ENCODE assay signal across 22 cellular contexts in the genomic region with DNA sequence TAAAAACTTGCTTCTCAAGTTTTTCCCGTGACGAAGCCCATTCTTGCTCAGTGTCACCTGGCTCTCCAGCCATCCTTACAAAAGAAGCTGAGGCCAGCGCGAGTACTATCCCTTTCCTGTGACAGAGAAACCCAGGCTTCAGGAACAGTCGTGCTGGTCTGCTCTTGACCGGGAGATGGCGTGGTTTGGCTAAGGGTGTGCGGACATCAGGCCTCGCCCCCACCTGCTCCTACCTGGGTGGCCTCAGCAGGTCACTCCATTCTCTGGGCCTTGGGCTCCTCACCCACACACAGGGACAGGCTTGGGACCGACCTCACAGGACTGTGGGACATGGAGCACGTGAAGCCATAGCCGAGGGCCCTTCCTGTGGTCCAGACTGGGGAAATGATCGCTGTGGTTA.
DNase-seq lines count a peak whose midpoint lies in the region; ATAC-seq, FAIRE-seq and TF ChIP-seq lines count a peak whose summit lies in the region.
"Had no signal": no experiment of that assay in that cellular context is flagged by ENCODE, and none has a peak within 500 bp of the region (broad histone marks: within the 10 kb centered on the region; RNA-seq: fewer than 3 reads in every experiment).

No MANE protein-coding gene starts in this region.

- DNase-seq in HCT116 (ENCODE audit: low read depth, low spot score): no peak
- DNase-seq in H1 (ENCODE audit: low read depth in 1 of 2, low spot score in 2 of 2): peak in 1 of 2 experiments; percentile 69
- DNase-seq in left lung: peak in 1 of 2 donors; percentile 59
- no peak for DNase-seq in activated CD4-positive, alpha-beta T cell treated with anti-CD3 and anti-CD28 coated beads, Interleukin-2, amount 10 ng/mL, durations not matched to agents 24 days and 14 days
- DNase-seq in ascending aorta (ENCODE audit: low spot score in 2 of 2): no peak
- DNase-seq in upper lobe of left lung: no peak
- DNase-seq: activated CD8-positive, alpha-beta T cell treated with anti-CD3 and anti-CD28 coated beads for 36 hours; activated naive CD4-positive, alpha-beta T cell treated with anti-CD3 and anti-CD28 coated beads for 36 hours; activated T-cell treated with anti-CD3 and anti-CD28 coated beads, Interleukin-2, amount 50 U/mL, for 24 hours; AML-193; Caco-2; effector memory CD8-positive, alpha-beta T cell; MM.1S; NCI-H1694; NCI-H774; PC-3 had no signal

- H2BK20ac ChIP-seq in H1 (ENCODE audit: low read length): no peak overlapping the region

- H4K20me1 ChIP-seq in HCT116 (ENCODE audit: insufficient read depth) (no peaks in the 10 kb centered on the region), H1 (replicated peaks in 1 of 2; ENCODE audit: control insufficient read depth in 1 of 2, insufficient read depth in 2 of 2, low read length in 2 of 2) (peaks cover 0 to 13% of the 10 kb centered on the region in 2 experiments)

- no peak overlapping the region for H3K4me3 Mint-ChIP-seq in activated CD4-positive, alpha-beta T cell treated with anti-CD3 and anti-CD28 coated beads, Interleukin-2, amount 10 ng/mL, durations not matched to agents 24 days and 14 days
- H3K4me3 Mint-ChIP-seq: activated CD8-positive, alpha-beta T cell treated with anti-CD3 and anti-CD28 coated beads for 36 hours; activated naive CD4-positive, alpha-beta T cell treated with anti-CD3 and anti-CD28 coated beads for 36 hours; activated T-cell treated with anti-CD3 and anti-CD28 coated beads, Interleukin-2, amount 50 U/mL, for 24 hours; effector memory CD8-positive, alpha-beta T cell; stimulated activated memory B cell treated with anti-CD40 and anti-IgM and Interleukin-4, amounts not matched to agents 10 μg/mL and 1 μg/mL and 100 μg/mL, for 72 hours had no signal

- peaks cover 0 to 6% of the 10 kb centered on the region in 2 experiments; a peak in 1 of 4 replicates for H3K4me1 ChIP-seq in HCT116 (ENCODE audit: control insufficient read depth in 1 of 2, insufficient read depth in 2 of 2, low read length in 2 of 2)
- H3K4me1 ChIP-seq in H1 (replicated peaks in 1 of 4; ENCODE audit: control insufficient read depth in 3 of 4, insufficient read depth in 4 of 4, low read length in 3 of 4): peaks cover 0 to 3% (median under 1%) of the 10 kb centered on the region in 4 experiments; a peak in 5 of 7 replicates
- H3K4me1 ChIP-seq in left lung: no peaks in the 10 kb centered on the region
- H3K4me1 ChIP-seq in skeletal muscle tissue (ENCODE audit: control insufficient read depth in 3 of 3, insufficient read depth in 3 of 3, low read length in 3 of 3): peaks cover 20 to 47% (median 39%) of the 10 kb centered on the region in 3 donors
- H3K4me1 ChIP-seq in ascending aorta: peaks cover 0 to 9% of the 10 kb centered on the region in 2 donors
- no peaks in the 10 kb centered on the region for H3K4me1 ChIP-seq in upper lobe of left lung
- H3K4me1 ChIP-seq: Caco-2 had no signal

- no peak for TF ChIP-seq CTCF in HCT116 (IDR thresholded peaks at IDR 0.05 in 2 of 3, conservative IDR thresholded peaks at IDR 0.05 in 1 of 3; ENCODE audit: borderline replicate concordance in 1 of 3, insufficient read depth in 1 of 3, low read depth in 2 of 3, low read length in 2 of 3)
- TF ChIP-seq CTCF in H1 (IDR thresholded peaks at IDR 0.05; ENCODE audit: control extremely low read depth in 1 of 3, insufficient read depth in 1 of 3, low read depth in 1 of 3, low read length in 3 of 3): peak; percentile 66 to 80 (median 71)
- TF ChIP-seq CTCF in left lung (IDR thresholded peaks at IDR 0.05): no peak
- no peak for TF ChIP-seq CTCF in ascending aorta (IDR thresholded peaks at IDR 0.05)
- no peak for TF ChIP-seq CTCF in upper lobe of left lung (IDR thresholded peaks at IDR 0.05)

- H3K4ac ChIP-seq in H1 (replicated peaks; ENCODE audit: insufficient read length, low read depth, low read length): no peak overlapping the region

- 0 out of 2 replicates have a peak overlapping the region, but pooled peaks have one; percentile 3 for H2BK5ac ChIP-seq in H1 (ENCODE audit: low read depth, low read length)

- H3K79me1 ChIP-seq in H1 (ENCODE audit: low read depth, low read length): peaks cover 8% of the 10 kb centered on the region; the same call in 1 of the 2 replicates

- H4K5ac ChIP-seq in H1 (ENCODE audit: insufficient read length, low read depth, low read length): peak overlapping the region; percentile 15

- peak overlapping the region; percentile 72; the same call in 1 of the 2 replicates for H4K8ac ChIP-seq in H1 (ENCODE audit: extremely low read depth, insufficient read depth, low read length)

- H2BK15ac ChIP-seq in H1 (ENCODE audit: low read length): no peak overlapping the region

- intact Hi-C loops in HCT116 (cut with micrococcal nuclease) (no loop called here), left lung (cut with DNase I) (no loop called here), ascending aorta (cut with DNase I) (no loop called here)
- intact Hi-C loops in activated CD4-positive, alpha-beta T cell treated with anti-CD3 and anti-CD28 coated beads, Interleukin-2, amount 10 ng/mL, durations not matched to agents 24 days and 14 days (cut with micrococcal nuclease): no loop called here

- H3K36me3 Mint-ChIP-seq in activated CD4-positive, alpha-beta T cell treated with anti-CD3 and anti-CD28 coated beads, Interleukin-2, amount 10 ng/mL, durations not matched to agents 24 days and 14 days (ENCODE audit: low read depth): peaks cover 4% of the 10 kb centered on the region
- H3K36me3 Mint-ChIP-seq: stimulated activated memory B cell treated with anti-CD40 and anti-IgM and Interleukin-4, amounts not matched to agents 10 μg/mL and 1 μg/mL and 100 μg/mL, for 72 hours had no signal

- POLR2A ChIA-PET in HCT116 (lab: Charles Lee): no interaction called here
- POLR2A ChIA-PET in H1 (lab: Charles Lee; ENCODE audit: partially characterized antibody): interaction anchor here (0.9 to 1.2 kb wide), 4 partner anchors 11 to 19 kb away, joined by 3 to 5 read pairs (median 4); no protein-coding TSS in a partner anchor

- no peak overlapping the region; the same call in 1 of the 2 replicates for H2BK12ac ChIP-seq in H1 (ENCODE audit: low read depth, low read length)

- CTCF ChIA-PET in HCT116 (lab: Charles Lee) (no interaction called here), H1 (lab: Charles Lee; ENCODE audit: partially characterized antibody) (interaction anchor here (0.5 to 4.6 kb wide), 31 partner anchors 11 to 138 kb away, joined by 3 to 35 read pairs (median 4); no protein-coding TSS in a partner anchor)

- no peak overlapping the region for H4K91ac ChIP-seq in H1 (replicated peaks; ENCODE audit: insufficient read length, low read length)

- H3K23ac ChIP-seq in H1 (ENCODE audit: insufficient read length): no peak overlapping the region

- H3K27ac ChIP-seq in HCT116 (ENCODE audit: low read depth, low read length) (no peak overlapping the region), H1 (ENCODE audit: low read depth, low read length) (no peak overlapping the region), left lung (no peak overlapping the region), skeletal muscle tissue (ENCODE audit: low read depth, low read length) (peak overlapping the region; percentile 75), ascending aorta (peak overlapping the region in 1 of 2 donors; percentile 32), upper lobe of left lung (no peak overlapping the region)
- H3K27ac ChIP-seq: HL-60, SJSA1, tibial nerve had no signal

- no peak overlapping the region for H3K9ac ChIP-seq in HCT116 (ENCODE audit: low read length)
- H3K9ac ChIP-seq in H1 (replicated peaks in 1 of 4; ENCODE audit: extremely low read depth in 1 of 4, low read depth in 3 of 4, low read length in 3 of 4): no peak overlapping the region
- peak overlapping the region in 2 of 3 donors; percentile 35 to 60 for H3K9ac ChIP-seq in skeletal muscle tissue (ENCODE audit: low read depth in 1 of 3, low read length in 3 of 3)

- peaks cover 15% of the 10 kb centered on the region for H3K9me3 Mint-ChIP-seq in activated CD4-positive, alpha-beta T cell treated with anti-CD3 and anti-CD28 coated beads, Interleukin-2, amount 10 ng/mL, durations not matched to agents 24 days and 14 days

- no peak overlapping the region for H3K18ac ChIP-seq in H1 (ENCODE audit: extremely low read depth, low read length)

- no peaks in the 10 kb centered on the region for H3K4me1 Mint-ChIP-seq in activated CD4-positive, alpha-beta T cell treated with anti-CD3 and anti-CD28 coated beads, Interleukin-2, amount 10 ng/mL, durations not matched to agents 24 days and 14 days
- H3K4me1 Mint-ChIP-seq: stimulated activated memory B cell treated with anti-CD40 and anti-IgM and Interleukin-4, amounts not matched to agents 10 μg/mL and 1 μg/mL and 100 μg/mL, for 72 hours had no signal

- no TSS peak for BruUV-seq in HCT116 (replicated peaks; lab: Mats Ljungman, UMichigan)

- H2BK120ac ChIP-seq in H1 (replicated peaks; ENCODE audit: low read depth, low read length): no peak overlapping the region

- no peak overlapping the region for H2AFZ ChIP-seq in HCT116 (ENCODE audit: low read depth, low read length, poor library complexity, severe bottlenecking)
- H2AFZ ChIP-seq in H1 (ENCODE audit: low read length): no peak overlapping the region

- H3K27ac Mint-ChIP-seq in activated CD4-positive, alpha-beta T cell treated with anti-CD3 and anti-CD28 coated beads, Interleukin-2, amount 10 ng/mL, durations not matched to agents 24 days and 14 days: no peak overlapping the region
- H3K27ac Mint-ChIP-seq: activated CD8-positive, alpha-beta T cell treated with anti-CD3 and anti-CD28 coated beads for 36 hours; activated naive CD4-positive, alpha-beta T cell treated with anti-CD3 and anti-CD28 coated beads for 36 hours; activated T-cell treated with anti-CD3 and anti-CD28 coated beads, Interleukin-2, amount 50 U/mL, for 24 hours; effector memory CD8-positive, alpha-beta T cell; stimulated activated memory B cell treated with anti-CD40 and anti-IgM and Interleukin-4, amounts not matched to agents 10 μg/mL and 1 μg/mL and 100 μg/mL, for 72 hours had no signal

- TF ChIP-seq POLR2A in HCT116 (IDR thresholded peaks at IDR 0.05; ENCODE audit: borderline replicate concordance, extremely low read depth, insufficient read depth, insufficient read length): no peak
- TF ChIP-seq POLR2A in H1 (IDR thresholded peaks at IDR 0.05; ENCODE audit: control extremely low read depth in 1 of 2, low read depth in 2 of 2, low read length in 2 of 2): no peak
- TF ChIP-seq POLR2A in upper lobe of left lung (IDR thresholded peaks at IDR 0.05): no peak

- no peak overlapping the region for H2AK5ac ChIP-seq in H1 (ENCODE audit: low read depth, low read length)

- FAIRE-seq in H1 (lab: Jason Lieb, UNC): no peak
- FAIRE-seq: keratinocyte had no signal

- no peak overlapping the region for H3K56ac ChIP-seq in H1 (replicated peaks; ENCODE audit: insufficient read length, low read depth, low read length)

- RAD21 ChIA-PET in HCT116 (lab: Charles Lee; ENCODE audit: low non-redundant PET in 1 of 2, low total read pairs in 2 of 2, uncharacterized antibody in 2 of 2, unreplicated experiment in 2 of 2): no interaction called here

- peaks cover 0 to 36% of the 10 kb centered on the region in 2 experiments; a peak in 2 of 4 replicates for H3K36me3 ChIP-seq in HCT116 (ENCODE audit: control insufficient read depth in 1 of 2, insufficient read depth in 2 of 2, low read length in 2 of 2)
- H3K36me3 ChIP-seq in H1 (ENCODE audit: control insufficient read depth in 2 of 4, insufficient read depth in 4 of 4, low read length in 3 of 4): 0 out of 8 replicates have a peak, but pooled peaks cover 0 to 2% (median 0%) of the 10 kb centered on the region in 4 experiments
- H3K36me3 ChIP-seq in left lung: peaks cover 0 to 5% of the 10 kb centered on the region in 2 donors
- H3K36me3 ChIP-seq in skeletal muscle tissue (ENCODE audit: control insufficient read depth in 3 of 3, insufficient read depth in 3 of 3, low read length in 3 of 3): peaks cover 5 to 10% (median 7%) of the 10 kb centered on the region in 3 donors
- no peaks in the 10 kb centered on the region for H3K36me3 ChIP-seq in ascending aorta
- H3K36me3 ChIP-seq in upper lobe of left lung: no peaks in the 10 kb centered on the region

- TF ChIP-seq EP300 in H1 (IDR thresholded peaks at IDR 0.05; ENCODE audit: borderline replicate concordance in 1 of 2, low read depth in 2 of 2, low read length in 2 of 2) (no peak), upper lobe of left lung (IDR thresholded peaks at IDR 0.05) (no peak)

- no peaks in the 10 kb centered on the region for H3K9me2 ChIP-seq in HCT116 (ENCODE audit: insufficient read depth)

- H3K14ac ChIP-seq in H1 (ENCODE audit: insufficient read length): no peak overlapping the region

- H3K9me3 ChIP-seq in HCT116 (ENCODE audit: control insufficient read depth in 1 of 2, insufficient read depth in 1 of 2, low read depth in 1 of 2, low read length in 2 of 2) (peaks cover 17 to 21% of the 10 kb centered on the region in 2 experiments; a peak in 2 of 4 replicates), H1 (ENCODE audit: insufficient read depth in 2 of 2, low read depth in 1 of 2, low read length in 1 of 2) (peaks cover 0 to 8% of the 10 kb centered on the region in 2 experiments; a peak in 2 of 4 replicates), left lung (peaks cover 5 to 24% of the 10 kb centered on the region in 2 donors), skeletal muscle tissue (ENCODE audit: control insufficient read depth in 3 of 3, low read length in 3 of 3) (peaks cover 0 to 3% (median 0%) of the 10 kb centered on the region in 3 donors), ascending aorta (peaks cover 0 to 11% of the 10 kb centered on the region in 2 donors), upper lobe of left lung (peaks cover 0 to 11% (median 10%) of the 10 kb centered on the region in 4 donors)

- ATAC-seq in HCT116: peak; percentile 49; the same call in 1 of the 2 replicates
- peak; percentile 14 for ATAC-seq in left lung
- ATAC-seq in upper lobe of left lung (ENCODE audit: low FRiP score in 2 of 2): no peak
- ATAC-seq: activated CD8-positive, alpha-beta T cell treated with anti-CD3 and anti-CD28 coated beads for 36 hours; effector memory CD8-positive, alpha-beta T cell; PC-3 had no signal

- H3K27me3 ChIP-seq in HCT116 (ENCODE audit: insufficient read depth, low read length) (no peaks in the 10 kb centered on the region), H1 (replicated peaks in 1 of 4; ENCODE audit: control insufficient read depth in 3 of 4, extremely low read depth in 1 of 4, insufficient read depth in 3 of 4, low read length in 3 of 4) (no peaks in the 10 kb centered on the region), left lung (no peaks in the 10 kb centered on the region), skeletal muscle tissue (ENCODE audit: control insufficient read depth in 3 of 3, insufficient read depth in 3 of 3, low read length in 3 of 3) (no peaks in the 10 kb centered on the region), ascending aorta (no peaks in the 10 kb centered on the region), upper lobe of left lung (no peaks in the 10 kb centered on the region)
- H3K27me3 ChIP-seq: SJSA1, tibial nerve had no signal

- TF ChIP-seq RAD21 in HCT116 (IDR thresholded peaks at IDR 0.05; ENCODE audit: low read depth) (no peak), H1 (IDR thresholded peaks at IDR 0.05 in 1 of 2, conservative IDR thresholded peaks at IDR 0.05 in 1 of 2; ENCODE audit: low read depth in 2 of 2, low read length in 2 of 2) (peak; percentile 72 to 78)

- H3K23me2 ChIP-seq in H1 (ENCODE audit: low read depth, low read length): no peaks in the 10 kb centered on the region

- H3K4me3 ChIP-seq in HCT116 (replicated peaks in 1 of 2; ENCODE audit: low read depth in 1 of 2, low read length in 2 of 2) (no peak overlapping the region), H1 (ENCODE audit: extremely low read depth in 1 of 4, insufficient read depth in 2 of 4, low read depth in 3 of 4, low read length in 4 of 4) (no peak overlapping the region), left lung (no peak overlapping the region), skeletal muscle tissue (ENCODE audit: low read length in 3 of 3) (no peak overlapping the region), ascending aorta (no peak overlapping the region), upper lobe of left lung (no peak overlapping the region)
- H3K4me3 ChIP-seq: SJSA1, tibial nerve had no signal

- no peak overlapping the region for H3K4me2 ChIP-seq in HCT116 (ENCODE audit: low read length)
- no peak overlapping the region for H3K4me2 ChIP-seq in H1 (ENCODE audit: insufficient read depth in 1 of 2, low read depth in 2 of 2, low read length in 2 of 2)

- H3K79me2 ChIP-seq in HCT116 (ENCODE audit: insufficient read depth, low read length): peaks cover 26% of the 10 kb centered on the region; the same call in 1 of the 2 replicates
- peaks cover 0 to 9% of the 10 kb centered on the region in 2 experiments; a peak in 1 of 4 replicates for H3K79me2 ChIP-seq in H1 (ENCODE audit: control insufficient read depth in 1 of 2, insufficient read depth in 2 of 2, low read length in 2 of 2)

- 63% methylated on average over 10 of the region's 13 CpGs; no CpG with 5 or more reads in 1 of the 2 experiments for WGBS in H1 (ENCODE audit: extremely low coverage in 1 of 2, insufficient coverage in 1 of 2, insufficient read length in 1 of 2, insufficient replicate concordance in 2 of 2, low coverage in 1 of 2, low lambda C conversion rate in 2 of 2, missing lambda C conversion rate in 1 of 2), 2 experiments
- 78 to 82% methylated on average over 13 of the region's 13 CpGs for WGBS in upper lobe of left lung, 2 donors

- peaks cover 13% of the 10 kb centered on the region for H3K27me3 Mint-ChIP-seq in activated CD4-positive, alpha-beta T cell treated with anti-CD3 and anti-CD28 coated beads, Interleukin-2, amount 10 ng/mL, durations not matched to agents 24 days and 14 days

Comparison
In these comparisons a context has a peak if more than half of its experiments do, and no peak if none do; other contexts are left out.
1. ATAC-seq: peak in HCT116 (single experiment) and left lung (single experiment); none in upper lobe of left lung (0 of 2).
2. H3K9ac ChIP-seq: peak in skeletal muscle tissue (2 of 3); none in HCT116 (single experiment) and H1 (0 of 4).
3. CTCF ChIP-seq: peak in H1 (3 of 3); none in HCT116 (0 of 3), left lung (0 of 2), ascending aorta (0 of 3) and upper lobe of left lung (0 of 6).